Comparison of ENCODE assay signal across 1 cellular context in the genomic region with DNA sequence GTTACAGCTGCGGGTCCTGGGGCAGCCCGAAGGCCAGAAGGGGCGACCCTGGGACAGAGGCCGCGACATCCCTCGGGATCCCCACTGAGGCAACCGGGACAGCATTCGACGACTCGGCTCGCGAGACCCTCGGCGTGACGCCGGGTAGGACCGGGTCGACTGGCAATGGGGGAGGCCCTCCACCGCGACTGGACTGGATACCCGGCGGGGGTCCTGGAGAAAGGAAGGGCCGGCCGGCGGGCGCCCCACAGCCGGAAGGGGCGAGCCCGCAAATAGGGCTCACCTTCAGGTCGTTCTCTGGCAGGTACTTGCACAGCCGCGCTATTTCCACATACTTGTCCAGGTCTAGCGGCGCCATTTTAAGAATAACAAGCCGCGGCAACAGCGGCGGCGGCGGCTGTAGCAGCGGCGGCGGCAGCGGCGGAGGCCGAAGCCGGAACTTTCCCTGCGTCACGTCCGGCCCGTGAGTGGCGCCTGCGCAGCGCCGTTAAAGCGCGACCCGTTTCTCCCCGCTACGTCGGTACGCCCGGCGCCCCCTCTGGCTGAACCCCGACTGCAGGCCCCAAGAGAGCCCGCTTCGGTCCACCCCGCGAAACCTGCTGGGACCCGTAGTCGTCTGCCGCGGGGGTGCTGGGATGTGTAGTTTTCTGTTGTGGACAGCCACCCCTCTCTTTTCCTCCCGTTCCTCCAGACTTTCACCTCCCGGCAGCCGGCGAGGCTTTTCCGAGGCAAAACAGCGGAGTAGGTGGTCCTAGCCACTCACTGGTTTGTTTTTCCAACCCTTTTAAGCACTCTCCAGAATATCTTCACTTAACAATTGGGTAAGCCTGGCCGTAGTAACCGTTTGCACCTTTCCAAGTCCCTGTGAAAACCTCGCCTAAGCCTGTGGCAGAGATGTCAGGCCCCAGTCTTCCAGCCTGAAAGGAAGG.
A peak's percentile ranks its signal among the peaks of the same experiment; 100 is the strongest.
TF ChIP-seq lines count a peak whose summit lies in the region.

A gene (minus strand): TSS at position 443 of the 929 bp plus-strand sequence. CDS start 85 bp downstream, at position 358.

TF ChIP-seq in HepG2, 621 proteins besides CTCF, POLR2A, EP300 and RAD21 (continued from another document and continues in another):
- TF ChIP-seq, protein P1, sequence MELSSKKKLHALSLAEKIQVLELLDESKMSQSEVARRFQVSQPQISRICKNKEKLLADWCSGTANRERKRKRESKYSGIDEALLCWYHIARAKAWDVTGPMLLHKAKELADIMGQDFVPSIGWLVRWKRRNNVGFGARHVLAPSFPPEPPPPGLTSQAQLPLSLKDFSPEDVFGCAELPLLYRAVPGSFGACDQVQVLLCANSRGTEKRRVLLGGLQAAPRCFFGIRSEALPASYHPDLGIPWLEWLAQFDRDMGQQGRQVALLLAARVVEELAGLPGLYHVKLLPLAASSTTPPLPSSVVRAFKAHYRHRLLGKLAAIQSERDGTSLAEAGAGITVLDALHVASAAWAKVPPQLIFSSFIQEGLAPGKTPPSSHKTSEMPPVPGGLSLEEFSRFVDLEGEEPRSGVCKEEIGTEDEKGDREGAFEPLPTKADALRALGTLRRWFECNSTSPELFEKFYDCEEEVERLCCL (CRISPR knock-in tag; IDR thresholded peaks at IDR 0.05; ENCODE audit: borderline replicate concordance) = no peak
- TF ChIP-seq SAP130 (CRISPR knock-in tag; IDR thresholded peaks at IDR 0.05; ENCODE audit: low read depth) (peak; percentile 86), POLR2G (IDR thresholded peaks at IDR 0.05; ENCODE audit: low read depth, low read length) (peak; percentile 85), RXRB (CRISPR knock-in tag; IDR thresholded peaks at IDR 0.05; ENCODE audit: borderline replicate concordance) (peak; percentile 72; the same call in 1 of the 2 replicates), SRY (CRISPR knock-in tag; IDR thresholded peaks at IDR 0.05) (no peak), ZNF841 (CRISPR knock-in tag; IDR thresholded peaks at IDR 0.05; ENCODE audit: borderline replicate concordance) (no peak), ZNF251 (CRISPR knock-in tag; IDR thresholded peaks at IDR 0.05) (no peak), AGO2 (optimal IDR thresholded peaks at IDR 0.05; ENCODE audit: low read depth, low read length) (peak; percentile 50), NR2F6 (IDR thresholded peaks at IDR 0.05) (no peak), NR2F6 (CRISPR knock-in tag; IDR thresholded peaks at IDR 0.05) (no peak), HOXA9 (CRISPR knock-in tag; IDR thresholded peaks at IDR 0.05; ENCODE audit: borderline replicate concordance) (no peak), FOSL2 (CRISPR knock-in tag; IDR thresholded peaks at IDR 0.05) (peak; percentile 52), ZNF335 (CRISPR knock-in tag; IDR thresholded peaks at IDR 0.05) (peak; percentile 59; the same call in 1 of the 2 replicates), NR1H2 (CRISPR knock-in tag; IDR thresholded peaks at IDR 0.05; ENCODE audit: borderline replicate concordance, low read depth) (no peak), ATF1 (CRISPR knock-in tag; IDR thresholded peaks at IDR 0.05) (peak; percentile 77), GATAD2A (CRISPR knock-in tag; IDR thresholded peaks at IDR 0.05) (peak; percentile 63), HNF4A (CRISPR knock-in tag; IDR thresholded peaks at IDR 0.05) (0 out of 2 replicates have a peak, but pooled peaks have one; percentile 20), CENPT (CRISPR knock-in tag; IDR thresholded peaks at IDR 0.05; ENCODE audit: low read depth) (no peak), ZNF383 (CRISPR knock-in tag; IDR thresholded peaks at IDR 0.05; ENCODE audit: borderline replicate concordance) (no peak), ZBTB7B (CRISPR knock-in tag; IDR thresholded peaks at IDR 0.05) (0 out of 2 replicates have a peak, but pooled peaks have one; percentile 40), HHEX (CRISPR knock-in tag; IDR thresholded peaks at IDR 0.05) (no peak), MTA3 (CRISPR knock-in tag; IDR thresholded peaks at IDR 0.05) (no peak), NCOA1 (CRISPR knock-in tag; IDR thresholded peaks at IDR 0.05) (peak; percentile 14; the same call in 1 of the 2 replicates), ZNF660 (CRISPR knock-in tag; IDR thresholded peaks at IDR 0.05; ENCODE audit: borderline replicate concordance, low read depth) (no peak), MEIS2 (CRISPR knock-in tag; IDR thresholded peaks at IDR 0.05) (no peak), ZNF256 (CRISPR knock-in tag; conservative IDR thresholded peaks at IDR 0.05) (no peak), TSC22D2 (CRISPR knock-in tag; IDR thresholded peaks at IDR 0.05; ENCODE audit: borderline replicate concordance) (no peak), KLF6 (CRISPR knock-in tag; IDR thresholded peaks at IDR 0.05) (peak; percentile 48; the same call in 1 of the 2 replicates), HNF4G (IDR thresholded peaks at IDR 0.05; ENCODE audit: borderline replicate concordance, low read depth, low read length) (peak; percentile 15; the same call in 1 of the 2 replicates), HNF4G (CRISPR knock-in tag; IDR thresholded peaks at IDR 0.05; ENCODE audit: borderline replicate concordance, low read depth) (no peak), ZBTB1 (CRISPR knock-in tag; IDR thresholded peaks at IDR 0.05; ENCODE audit: borderline replicate concordance) (no peak), NFIC (IDR thresholded peaks at IDR 0.05; ENCODE audit: low read length) (no peak), SUZ12 (IDR thresholded peaks at IDR 0.05; ENCODE audit: low read depth, low read length) (peak; percentile 81), CENPX (CRISPR knock-in tag; IDR thresholded peaks at IDR 0.05) (no peak), ZNF12 (CRISPR knock-in tag; IDR thresholded peaks at IDR 0.05) (no peak), ZNF501 (CRISPR knock-in tag; IDR thresholded peaks at IDR 0.05) (peak; percentile 74), MYNN (CRISPR knock-in tag; IDR thresholded peaks at IDR 0.05; ENCODE audit: low read depth) (no peak), ZNF34 (CRISPR knock-in tag; IDR thresholded peaks at IDR 0.05; ENCODE audit: borderline replicate concordance) (no peak)
- TF ChIP-seq, protein P2, sequence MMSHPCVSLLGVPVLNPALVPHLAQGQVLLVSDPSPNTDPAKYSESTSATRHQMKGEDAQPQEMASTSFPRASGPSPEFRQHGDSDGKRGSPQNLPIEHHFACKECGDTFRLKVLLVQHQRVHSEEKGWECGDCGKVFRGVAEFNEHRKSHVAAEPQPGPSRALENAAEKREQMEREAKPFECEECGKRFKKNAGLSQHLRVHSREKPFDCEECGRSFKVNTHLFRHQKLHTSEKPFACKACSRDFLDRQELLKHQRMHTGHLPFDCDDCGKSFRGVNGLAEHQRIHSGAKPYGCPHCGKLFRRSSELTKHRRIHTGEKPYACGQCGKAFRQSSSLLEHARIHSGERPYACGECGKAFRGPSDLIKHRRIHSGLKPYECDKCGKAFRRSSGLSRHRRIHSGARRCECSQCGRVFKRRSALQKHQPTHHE (CRISPR knock-in tag; IDR thresholded peaks at IDR 0.05; ENCODE audit: borderline replicate concordance) = no peak
- TF ChIP-seq, protein P3, sequence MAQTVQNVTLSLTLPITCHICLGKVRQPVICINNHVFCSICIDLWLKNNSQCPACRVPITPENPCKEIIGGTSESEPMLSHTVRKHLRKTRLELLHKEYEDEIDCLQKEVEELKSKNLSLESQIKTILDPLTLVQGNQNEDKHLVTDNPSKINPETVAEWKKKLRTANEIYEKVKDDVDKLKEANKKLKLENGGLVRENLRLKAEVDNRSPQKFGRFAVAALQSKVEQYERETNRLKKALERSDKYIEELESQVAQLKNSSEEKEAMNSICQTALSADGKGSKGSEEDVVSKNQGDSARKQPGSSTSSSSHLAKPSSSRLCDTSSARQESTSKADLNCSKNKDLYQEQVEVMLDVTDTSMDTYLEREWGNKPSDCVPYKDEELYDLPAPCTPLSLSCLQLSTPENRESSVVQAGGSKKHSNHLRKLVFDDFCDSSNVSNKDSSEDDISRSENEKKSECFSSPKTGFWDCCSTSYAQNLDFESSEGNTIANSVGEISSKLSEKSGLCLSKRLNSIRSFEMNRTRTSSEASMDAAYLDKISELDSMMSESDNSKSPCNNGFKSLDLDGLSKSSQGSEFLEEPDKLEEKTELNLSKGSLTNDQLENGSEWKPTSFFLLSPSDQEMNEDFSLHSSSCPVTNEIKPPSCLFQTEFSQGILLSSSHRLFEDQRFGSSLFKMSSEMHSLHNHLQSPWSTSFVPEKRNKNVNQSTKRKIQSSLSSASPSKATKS (CRISPR knock-in tag; IDR thresholded peaks at IDR 0.05) = 0 out of 2 replicates have a peak, but pooled peaks have one; percentile 37
- TF ChIP-seq, protein P4, sequence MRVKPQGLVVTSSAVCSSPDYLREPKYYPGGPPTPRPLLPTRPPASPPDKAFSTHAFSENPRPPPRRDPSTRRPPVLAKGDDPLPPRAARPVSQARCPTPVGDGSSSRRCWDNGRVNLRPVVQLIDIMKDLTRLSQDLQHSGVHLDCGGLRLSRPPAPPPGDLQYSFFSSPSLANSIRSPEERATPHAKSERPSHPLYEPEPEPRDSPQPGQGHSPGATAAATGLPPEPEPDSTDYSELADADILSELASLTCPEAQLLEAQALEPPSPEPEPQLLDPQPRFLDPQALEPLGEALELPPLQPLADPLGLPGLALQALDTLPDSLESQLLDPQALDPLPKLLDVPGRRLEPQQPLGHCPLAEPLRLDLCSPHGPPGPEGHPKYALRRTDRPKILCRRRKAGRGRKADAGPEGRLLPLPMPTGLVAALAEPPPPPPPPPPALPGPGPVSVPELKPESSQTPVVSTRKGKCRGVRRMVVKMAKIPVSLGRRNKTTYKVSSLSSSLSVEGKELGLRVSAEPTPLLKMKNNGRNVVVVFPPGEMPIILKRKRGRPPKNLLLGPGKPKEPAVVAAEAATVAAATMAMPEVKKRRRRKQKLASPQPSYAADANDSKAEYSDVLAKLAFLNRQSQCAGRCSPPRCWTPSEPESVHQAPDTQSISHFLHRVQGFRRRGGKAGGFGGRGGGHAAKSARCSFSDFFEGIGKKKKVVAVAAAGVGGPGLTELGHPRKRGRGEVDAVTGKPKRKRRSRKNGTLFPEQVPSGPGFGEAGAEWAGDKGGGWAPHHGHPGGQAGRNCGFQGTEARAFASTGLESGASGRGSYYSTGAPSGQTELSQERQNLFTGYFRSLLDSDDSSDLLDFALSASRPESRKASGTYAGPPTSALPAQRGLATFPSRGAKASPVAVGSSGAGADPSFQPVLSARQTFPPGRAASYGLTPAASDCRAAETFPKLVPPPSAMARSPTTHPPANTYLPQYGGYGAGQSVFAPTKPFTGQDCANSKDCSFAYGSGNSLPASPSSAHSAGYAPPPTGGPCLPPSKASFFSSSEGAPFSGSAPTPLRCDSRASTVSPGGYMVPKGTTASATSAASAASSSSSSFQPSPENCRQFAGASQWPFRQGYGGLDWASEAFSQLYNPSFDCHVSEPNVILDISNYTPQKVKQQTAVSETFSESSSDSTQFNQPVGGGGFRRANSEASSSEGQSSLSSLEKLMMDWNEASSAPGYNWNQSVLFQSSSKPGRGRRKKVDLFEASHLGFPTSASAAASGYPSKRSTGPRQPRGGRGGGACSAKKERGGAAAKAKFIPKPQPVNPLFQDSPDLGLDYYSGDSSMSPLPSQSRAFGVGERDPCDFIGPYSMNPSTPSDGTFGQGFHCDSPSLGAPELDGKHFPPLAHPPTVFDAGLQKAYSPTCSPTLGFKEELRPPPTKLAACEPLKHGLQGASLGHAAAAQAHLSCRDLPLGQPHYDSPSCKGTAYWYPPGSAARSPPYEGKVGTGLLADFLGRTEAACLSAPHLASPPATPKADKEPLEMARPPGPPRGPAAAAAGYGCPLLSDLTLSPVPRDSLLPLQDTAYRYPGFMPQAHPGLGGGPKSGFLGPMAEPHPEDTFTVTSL (CRISPR knock-in tag; IDR thresholded peaks at IDR 0.05; ENCODE audit: borderline replicate concordance) = 0 out of 2 replicates have a peak, but pooled peaks have one; percentile 13
- TF ChIP-seq, protein P5, sequence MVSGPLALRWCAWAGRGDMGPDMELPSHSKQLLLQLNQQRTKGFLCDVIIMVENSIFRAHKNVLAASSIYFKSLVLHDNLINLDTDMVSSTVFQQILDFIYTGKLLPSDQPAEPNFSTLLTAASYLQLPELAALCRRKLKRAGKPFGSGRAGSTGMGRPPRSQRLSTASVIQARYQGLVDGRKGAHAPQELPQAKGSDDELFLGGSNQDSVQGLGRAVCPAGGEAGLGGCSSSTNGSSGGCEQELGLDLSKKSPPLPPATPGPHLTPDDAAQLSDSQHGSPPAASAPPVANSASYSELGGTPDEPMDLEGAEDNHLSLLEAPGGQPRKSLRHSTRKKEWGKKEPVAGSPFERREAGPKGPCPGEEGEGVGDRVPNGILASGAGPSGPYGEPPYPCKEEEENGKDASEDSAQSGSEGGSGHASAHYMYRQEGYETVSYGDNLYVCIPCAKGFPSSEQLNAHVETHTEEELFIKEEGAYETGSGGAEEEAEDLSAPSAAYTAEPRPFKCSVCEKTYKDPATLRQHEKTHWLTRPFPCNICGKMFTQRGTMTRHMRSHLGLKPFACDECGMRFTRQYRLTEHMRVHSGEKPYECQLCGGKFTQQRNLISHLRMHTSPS (CRISPR knock-in tag; IDR thresholded peaks at IDR 0.05; ENCODE audit: low read depth) = no peak; the same call in 1 of the 2 replicates
- TF ChIP-seq, protein P6, sequence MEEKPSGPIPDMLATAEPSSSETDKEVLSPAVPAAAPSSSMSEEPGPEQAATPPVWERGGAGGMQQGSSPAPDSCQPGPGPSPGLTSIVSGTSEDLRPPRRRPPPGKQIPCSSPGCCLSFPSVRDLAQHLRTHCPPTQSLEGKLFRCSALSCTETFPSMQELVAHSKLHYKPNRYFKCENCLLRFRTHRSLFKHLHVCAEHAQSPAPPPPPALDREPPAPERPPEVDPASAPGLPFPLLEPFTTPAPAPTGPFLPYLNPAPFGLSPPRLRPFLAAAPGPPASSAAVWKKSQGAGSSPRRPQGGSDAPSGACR (CRISPR knock-in tag; IDR thresholded peaks at IDR 0.05) = no peak
- TF ChIP-seq, protein P7, sequence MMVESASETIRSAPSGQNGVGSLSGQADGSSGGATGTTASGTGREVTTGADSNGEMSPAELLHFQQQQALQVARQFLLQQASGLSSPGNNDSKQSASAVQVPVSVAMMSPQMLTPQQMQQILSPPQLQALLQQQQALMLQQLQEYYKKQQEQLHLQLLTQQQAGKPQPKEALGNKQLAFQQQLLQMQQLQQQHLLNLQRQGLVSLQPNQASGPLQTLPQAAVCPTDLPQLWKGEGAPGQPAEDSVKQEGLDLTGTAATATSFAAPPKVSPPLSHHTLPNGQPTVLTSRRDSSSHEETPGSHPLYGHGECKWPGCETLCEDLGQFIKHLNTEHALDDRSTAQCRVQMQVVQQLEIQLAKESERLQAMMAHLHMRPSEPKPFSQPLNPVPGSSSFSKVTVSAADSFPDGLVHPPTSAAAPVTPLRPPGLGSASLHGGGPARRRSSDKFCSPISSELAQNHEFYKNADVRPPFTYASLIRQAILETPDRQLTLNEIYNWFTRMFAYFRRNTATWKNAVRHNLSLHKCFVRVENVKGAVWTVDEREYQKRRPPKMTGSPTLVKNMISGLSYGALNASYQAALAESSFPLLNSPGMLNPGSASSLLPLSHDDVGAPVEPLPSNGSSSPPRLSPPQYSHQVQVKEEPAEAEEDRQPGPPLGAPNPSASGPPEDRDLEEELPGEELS (CRISPR knock-in tag; IDR thresholded peaks at IDR 0.05) = 0 out of 2 replicates have a peak, but pooled peaks have one; percentile 5
- TF ChIP-seq, protein P8, sequence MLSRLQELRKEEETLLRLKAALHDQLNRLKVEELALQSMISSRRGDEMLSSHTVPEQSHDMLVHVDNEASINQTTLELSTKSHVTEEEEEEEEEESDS (CRISPR knock-in tag; IDR thresholded peaks at IDR 0.05; ENCODE audit: borderline replicate concordance) = no peak
- TF ChIP-seq, protein P9, sequence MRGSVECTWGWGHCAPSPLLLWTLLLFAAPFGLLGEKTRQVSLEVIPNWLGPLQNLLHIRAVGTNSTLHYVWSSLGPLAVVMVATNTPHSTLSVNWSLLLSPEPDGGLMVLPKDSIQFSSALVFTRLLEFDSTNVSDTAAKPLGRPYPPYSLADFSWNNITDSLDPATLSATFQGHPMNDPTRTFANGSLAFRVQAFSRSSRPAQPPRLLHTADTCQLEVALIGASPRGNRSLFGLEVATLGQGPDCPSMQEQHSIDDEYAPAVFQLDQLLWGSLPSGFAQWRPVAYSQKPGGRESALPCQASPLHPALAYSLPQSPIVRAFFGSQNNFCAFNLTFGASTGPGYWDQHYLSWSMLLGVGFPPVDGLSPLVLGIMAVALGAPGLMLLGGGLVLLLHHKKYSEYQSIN (CRISPR knock-in tag; IDR thresholded peaks at IDR 0.05; ENCODE audit: borderline replicate concordance) = no peak
